ENCODE assay signal across 20 cellular contexts in the genomic region with DNA sequence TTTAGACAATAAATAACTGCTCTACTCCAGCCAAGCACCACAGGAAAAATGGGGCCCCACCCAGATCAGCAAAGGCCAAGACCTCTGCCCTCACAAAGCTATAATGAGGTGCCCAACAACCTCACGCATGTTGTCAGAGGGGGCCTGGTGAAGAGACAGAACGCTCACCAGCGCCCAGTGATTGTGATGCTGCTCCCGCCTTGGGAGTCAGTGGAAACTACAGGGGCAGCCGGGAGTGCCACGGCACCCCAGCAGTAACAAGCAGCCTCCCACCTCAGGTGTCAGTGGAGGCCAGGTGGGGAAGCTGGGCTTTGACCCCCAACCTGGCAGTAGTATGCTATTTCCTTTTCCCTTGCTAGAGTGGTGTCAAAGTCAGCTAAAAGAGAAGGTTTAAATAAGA. TPM values are rescaled to one million over a fixed set of nuclear protein-coding genes. Genes with fewer than 3 reads are reported as not detected.
A peak's percentile ranks its signal among the peaks of the same experiment; 100 is the strongest.
DNase-seq lines count a peak whose midpoint lies in the region; TF ChIP-seq lines count a peak whose summit lies in the region.
"Had no signal": no experiment of that assay in that cellular context is flagged by ENCODE, and none has a peak within 500 bp of the region (broad histone marks: within the 10 kb centered on the region; RNA-seq: fewer than 3 reads in every experiment).

No MANE protein-coding gene starts in this region.

- intact Hi-C loops in tibial artery (cut with DNase I; ENCODE audit: low total_unique reads), result no loop called here
- intact Hi-C loops in CD4-positive, alpha-beta memory T cell (cut with micrococcal nuclease), result no loop called here

- no peaks in the 10 kb centered on the region for H3K36me3 ChIP-seq in SJSA1
- H3K36me3 ChIP-seq in endodermal cell (ENCODE audit: control insufficient read depth, insufficient read depth, low read length), result peaks cover 15% of the 10 kb centered on the region
- peaks cover 0 to 16% (median 14%) of the 10 kb centered on the region in 3 donors for H3K36me3 ChIP-seq in tibial artery
- H3K36me3 ChIP-seq in CD4-positive, alpha-beta memory T cell (ENCODE audit: insufficient read depth, low read length), result no peaks in the 10 kb centered on the region
- H3K36me3 ChIP-seq: BE2C, SJCRH30 had no signal

- H3K4me1 Mint-ChIP-seq in endodermal cell (peaks cover 28% of the 10 kb centered on the region), nephron (peaks cover 80% of the 10 kb centered on the region)
- H3K4me1 Mint-ChIP-seq in CD4-positive, alpha-beta memory T cell, result peaks cover 0 to 2% (median 0%) of the 10 kb centered on the region in 4 donors

- TF ChIP-seq CTCF in endodermal cell (conservative IDR thresholded peaks at IDR 0.05), result no peak
- no peak for TF ChIP-seq CTCF in nephron (IDR thresholded peaks at IDR 0.05; ENCODE audit: unreplicated experiment in 3 of 3)
- TF ChIP-seq CTCF in tibial artery (IDR thresholded peaks at IDR 0.05), result no peak

- CTCF ChIA-PET in CD4-positive, alpha-beta memory T cell (lab: Charles Lee; ENCODE audit: partially characterized antibody), result no interaction called here

- H3K9ac ChIP-seq in endodermal cell (ENCODE audit: extremely low read depth, low read length, poor library complexity, severe bottlenecking), result no peak overlapping the region

- H3K27me3 Mint-ChIP-seq in endodermal cell (ENCODE audit: insufficient read depth) (no peaks in the 10 kb centered on the region), nephron (ENCODE audit: low read depth) (no peaks in the 10 kb centered on the region)
- no peaks in the 10 kb centered on the region for H3K27me3 Mint-ChIP-seq in CD4-positive, alpha-beta memory T cell
- H3K27me3 Mint-ChIP-seq: CD4-positive, alpha-beta T cell had no signal

- 0 out of 2 replicates have a peak overlapping the region, but pooled peaks have one; percentile 56 for H3K27ac ChIP-seq in SJSA1
- no peak overlapping the region for H3K27ac ChIP-seq in endodermal cell (ENCODE audit: low read depth, low read length)
- H3K27ac ChIP-seq in tibial artery, result peak overlapping the region; percentile 20 to 60
- H3K27ac ChIP-seq in CD4-positive, alpha-beta memory T cell (ENCODE audit: low read depth, low read length), result no peak overlapping the region
- H3K27ac ChIP-seq: SJCRH30 had no signal

- 90 to 92% methylated on average over 4 to 6 of the region's 6 CpGs for WGBS in endodermal cell (ENCODE audit: insufficient coverage in 1 of 2, insufficient read length in 1 of 2), 2 experiments

- peaks cover 9% of the 10 kb centered on the region for H3K36me3 Mint-ChIP-seq in endodermal cell (ENCODE audit: low read depth)
- H3K36me3 Mint-ChIP-seq in nephron (ENCODE audit: low read depth), result peaks cover 13% of the 10 kb centered on the region
- peaks cover 12 to 15% of the 10 kb centered on the region in 2 donors for H3K36me3 Mint-ChIP-seq in CD4-positive, alpha-beta memory T cell

- H3K4me3 ChIP-seq in SJSA1 (no peak overlapping the region), endodermal cell (ENCODE audit: low read length) (no peak overlapping the region), tibial artery (no peak overlapping the region)
- H3K4me3 ChIP-seq in CD4-positive, alpha-beta memory T cell (ENCODE audit: low read length in 2 of 2), result no peak overlapping the region
- H3K4me3 ChIP-seq: SJCRH30 had no signal

- no peak for DNase-seq in SJSA1 (ENCODE audit: low read depth in 1 of 2, low spot score in 2 of 2)
- peak; percentile 43 for DNase-seq in endodermal cell
- no peak for DNase-seq in tibial artery
- no peak for DNase-seq in hepatic stellate cell (ENCODE audit: low spot score)
- no peak for DNase-seq in CD4-positive, alpha-beta memory T cell
- DNase-seq in stimulated activated CD4-positive, alpha-beta T cell treated with anti-CD3 and anti-CD28 coated beads, Interleukin-4, amount 100 ng/mL, for 4 hours, result no peak
- DNase-seq in DMS53 (lab: John Stamatoyannopoulos, UW), result no peak
- DNase-seq: BE2C; Calu3; CD4-positive, alpha-beta T cell; DMS79 treated with DMSO at 0.1 percent for 48 hours; KBM-7; MV-4-11; NCI-H1417; NCI-H2029 treated with DMSO at 0.1 percent for 48 hours; NCI-H774; PC-3; SJCRH30 had no signal

- H3K4me1 ChIP-seq in SJSA1 (replicated peaks) (peaks cover 60% of the 10 kb centered on the region), endodermal cell (ENCODE audit: control insufficient read depth, insufficient read depth, low read length) (no peaks in the 10 kb centered on the region), tibial artery (peaks cover 0 to 80% (median 33%) of the 10 kb centered on the region in 4 donors)
- no peaks in the 10 kb centered on the region for H3K4me1 ChIP-seq in CD4-positive, alpha-beta memory T cell (ENCODE audit: insufficient read depth, low read length)

- H3K9me3 Mint-ChIP-seq in endodermal cell (no peaks in the 10 kb centered on the region), nephron (no peaks in the 10 kb centered on the region)
- no peaks in the 10 kb centered on the region for H3K9me3 Mint-ChIP-seq in CD4-positive, alpha-beta memory T cell
- H3K9me3 Mint-ChIP-seq: CD4-positive, alpha-beta T cell had no signal

- H3K9me3 ChIP-seq in SJSA1 (replicated peaks) (no peaks in the 10 kb centered on the region), endodermal cell (ENCODE audit: control insufficient read depth, low read length) (no peaks in the 10 kb centered on the region), tibial artery (no peaks in the 10 kb centered on the region)
- H3K9me3 ChIP-seq in CD4-positive, alpha-beta memory T cell (ENCODE audit: control insufficient read depth in 1 of 2, low read length in 2 of 2), result no peaks in the 10 kb centered on the region
- H3K9me3 ChIP-seq: BE2C, SJCRH30 had no signal

- no peaks in the 10 kb centered on the region for H3K27me3 ChIP-seq in SJSA1 (replicated peaks)
- H3K27me3 ChIP-seq in endodermal cell (ENCODE audit: control insufficient read depth, insufficient read depth, low read length, poor library complexity, severe bottlenecking), result no peaks in the 10 kb centered on the region
- H3K27me3 ChIP-seq in tibial artery, result no peaks in the 10 kb centered on the region
- no peaks in the 10 kb centered on the region for H3K27me3 ChIP-seq in CD4-positive, alpha-beta memory T cell (ENCODE audit: insufficient read depth, low read length)
- H3K27me3 ChIP-seq: BE2C, SJCRH30 had no signal

- H3K27ac Mint-ChIP-seq in endodermal cell, result peak overlapping the region; percentile 16
- H3K27ac Mint-ChIP-seq in nephron, result peak overlapping the region in 2 of 3 experiments; percentile 43 to 73
- H3K27ac Mint-ChIP-seq in CD4-positive, alpha-beta memory T cell, result no peak overlapping the region
- H3K27ac Mint-ChIP-seq: CD4-positive, alpha-beta T cell had no signal

- H3K4me3 Mint-ChIP-seq in endodermal cell, result no peak overlapping the region
- no peak overlapping the region for H3K4me3 Mint-ChIP-seq in nephron
- no peak overlapping the region for H3K4me3 Mint-ChIP-seq in CD4-positive, alpha-beta memory T cell
- H3K4me3 Mint-ChIP-seq: CD4-positive, alpha-beta T cell had no signal

- POLR2A ChIA-PET in CD4-positive, alpha-beta memory T cell (lab: Charles Lee; ENCODE audit: partially characterized antibody), result no interaction called here

RNA-seq across cellular contexts. Expression of gene TCP11, which starts 47.4 kb away (rescaled TPM):
- total RNA-seq in SJSA1 (2014; rRNA removed; shearing (Covaris generic)), result 0.60 and 1.6 TPM in 2 replicates
- not detected for total RNA-seq in endodermal cell
- 1.1 TPM for polyA plus RNA-seq in endodermal cell (2013, experiment 1 of 2)
- 0.21 TPM for polyA plus RNA-seq in endodermal cell (2013, experiment 2 of 2)
- total RNA-seq in CD4-positive, alpha-beta memory T cell, result not detected
- polyA plus RNA-seq in CD4-positive, alpha-beta memory T cell, result not detected
- total RNA-seq: Calu3; CD4-positive, alpha-beta T cell; NCI-H460; SJCRH30 had no signal

Comparison
In these comparisons a context has a peak if more than half of its experiments do, and no peak if none do; other contexts are left out.
1. H3K27ac ChIP-seq: peak in SJSA1 (single experiment) and tibial artery (2 of 2); none in endodermal cell (single experiment) and CD4-positive, alpha-beta memory T cell (single experiment).
2. H3K27ac Mint-ChIP-seq: peak in endodermal cell (single experiment) and nephron (2 of 3); none in CD4-positive, alpha-beta memory T cell (0 of 7).